ENCODE assay signal across 13 cellular contexts in genomic region chr6:139820191-139820590, GRCh38.
DNase-seq lines count a peak whose midpoint lies in the region; ATAC-seq, FAIRE-seq and TF ChIP-seq lines count a peak whose summit lies in the region.
"Had no signal": no experiment of that assay in that cellular context is flagged by ENCODE, and none has a peak within 500 bp of the region (broad histone marks: within the 10 kb centered on the region; RNA-seq: fewer than 3 reads in every experiment).

No MANE protein-coding gene starts in this region.

- no peak overlapping the region for H3K4me3 ChIP-seq in A673 (ENCODE audit: low read depth, low read length, poor library complexity, severe bottlenecking)
- H3K4me3 ChIP-seq in astrocyte of the spinal cord (ENCODE audit: low read depth, low read length) = no peak overlapping the region
- H3K4me3 ChIP-seq in kidney (ENCODE audit: low read length in 2 of 2) = no peak overlapping the region
- H3K4me3 ChIP-seq: skin epidermis had no signal

- CTCF ChIA-PET in A673 (lab: Charles Lee) = no interaction called here
- CTCF ChIA-PET in HEK293T (lab: Yijun Ruan, JAX) = no interaction called here

- intact Hi-C loops in A673 (cut with micrococcal nuclease; ENCODE audit: unreplicated experiment) (no loop called here), kidney (cut with DNase I) (no loop called here)

- in situ Hi-C loops in astrocyte of the spinal cord (cut with HindIII; ENCODE audit: low sequenced_read_pairs) = no loop called here

- H3K27ac ChIP-seq in A673 (ENCODE audit: low read depth, low read length, poor library complexity, severe bottlenecking) (no peak overlapping the region), kidney (ENCODE audit: low read depth in 2 of 2, low read length in 2 of 2) (no peak overlapping the region)
- H3K27ac ChIP-seq: skin epidermis had no signal

- H3K4me1 ChIP-seq in A673 (ENCODE audit: insufficient read depth, low read length, poor library complexity, severe bottlenecking) = peaks cover 25% of the 10 kb centered on the region
- H3K4me1 ChIP-seq in kidney (ENCODE audit: control insufficient read depth in 1 of 2, insufficient read depth in 1 of 2, low read depth in 1 of 2, low read length in 2 of 2) = no peaks in the 10 kb centered on the region

- no peaks in the 10 kb centered on the region for H3K9me3 ChIP-seq in A673 (ENCODE audit: low read depth, low read length, poor library complexity, severe bottlenecking)
- no peaks in the 10 kb centered on the region for H3K9me3 ChIP-seq in kidney (ENCODE audit: control insufficient read depth in 1 of 2, low read length in 2 of 2)

- peak; percentile 6 for FAIRE-seq in kidney (lab: Jason Lieb, UNC)
- FAIRE-seq: islet of Langerhans had no signal

- TF ChIP-seq CTCF in A673 (conservative IDR thresholded peaks at IDR 0.05; ENCODE audit: low read depth, low read length) (no peak), astrocyte of the spinal cord (IDR thresholded peaks at IDR 0.05; ENCODE audit: low read depth, low read length) (no peak), kidney (IDR thresholded peaks at IDR 0.05; ENCODE audit: borderline replicate concordance, extremely low read depth, insufficient read depth) (no peak)

- BruUV-seq in A673 (replicated peaks; lab: Mats Ljungman, UMichigan) = no TSS peak

- H3K9ac ChIP-seq in kidney (ENCODE audit: low read length in 2 of 2) = no peak overlapping the region

- H3K36me3 ChIP-seq in A673 (ENCODE audit: insufficient read depth, low read length, poor library complexity, severe bottlenecking) (no peaks in the 10 kb centered on the region), kidney (ENCODE audit: control insufficient read depth in 1 of 2, insufficient read depth in 2 of 2, low read length in 2 of 2) (no peaks in the 10 kb centered on the region)

- DNase-seq in A673 (ENCODE audit: low spot score) = peak; percentile 56
- DNase-seq in HEK293T (ENCODE audit: extremely low spot score) = no peak
- DNase-seq in astrocyte of the spinal cord (ENCODE audit: low read depth, low spot score) = peak; percentile 79
- no peak for DNase-seq in kidney
- DNase-seq in COLO668 (lab: John Stamatoyannopoulos, UW; ENCODE audit: unreplicated experiment) = no peak
- DNase-seq in NOMO-1 treated with DMSO at 0.1 percent for 48 hours (lab: John Stamatoyannopoulos, UW; ENCODE audit: unreplicated experiment) = no peak
- DNase-seq: activated CD4-positive, alpha-beta T cell treated with anti-CD3 and anti-CD28 coated beads, Interleukin-2, amount 50 U/mL, for 1 hour; activated effector memory CD4-positive, alpha-beta T cell treated with Interleukin-2 at 50 U/mL for 16 hours; AML-193 had no signal

- POLR2A ChIA-PET in A673 (lab: Charles Lee; ENCODE audit: low non-redundant PET) (no interaction called here), HEK293T (lab: Yijun Ruan, JAX) (no interaction called here)

- no peaks in the 10 kb centered on the region for H3K27me3 ChIP-seq in A673 (replicated peaks; ENCODE audit: insufficient read depth, low read depth, low read length, poor library complexity)

- ATAC-seq in GM21576 (IDR thresholded peaks at IDR 0.05; ENCODE audit: unreplicated experiment) (no peak), GM19463 (IDR thresholded peaks at IDR 0.05; ENCODE audit: unreplicated experiment) (no peak)

TF ChIP-seq in HEK293T, 16 proteins besides CTCF, POLR2A, EP300 and RAD21:
- TF ChIP-seq ARNT (IDR thresholded peaks at IDR 0.05) (no peak), FOXA1 (IDR thresholded peaks at IDR 0.05) (no peak), L3MBTL2 (conservative IDR thresholded peaks at IDR 0.05) (no peak), FOXK2 (IDR thresholded peaks at IDR 0.05) (no peak), SUZ12 (IDR thresholded peaks at IDR 0.05) (no peak), ZNF384 (IDR thresholded peaks at IDR 0.05) (peak; percentile 46; the same call in 1 of the 2 replicates), BHLHE40 (IDR thresholded peaks at IDR 0.05; ENCODE audit: borderline replicate concordance) (no peak), TARDBP (IDR thresholded peaks at IDR 0.05) (no peak), NFRKB (IDR thresholded peaks at IDR 0.05) (no peak), LEF1 (IDR thresholded peaks at IDR 0.05; ENCODE audit: borderline replicate concordance) (no peak), PKNOX1 (IDR thresholded peaks at IDR 0.05) (peak; percentile 70), CTBP1 (IDR thresholded peaks at IDR 0.05; ENCODE audit: borderline replicate concordance) (no peak), SP1 (IDR thresholded peaks at IDR 0.05) (no peak), ELF4 (IDR thresholded peaks at IDR 0.05) (no peak), HDGF (IDR thresholded peaks at IDR 0.05; ENCODE audit: borderline replicate concordance) (no peak), FOXM1 (IDR thresholded peaks at IDR 0.05; ENCODE audit: borderline replicate concordance) (no peak)

Comparison
In these comparisons a context has a peak if more than half of its experiments do, and no peak if none do; other contexts are left out.
1. DNase-seq: peak in A673 (single experiment) and astrocyte of the spinal cord (single experiment); none in HEK293T (single experiment), kidney (single experiment), COLO668 (single experiment) and NOMO-1 treated with DMSO at 0.1 percent for 48 hours (single experiment).